In the genomic region with DNA sequence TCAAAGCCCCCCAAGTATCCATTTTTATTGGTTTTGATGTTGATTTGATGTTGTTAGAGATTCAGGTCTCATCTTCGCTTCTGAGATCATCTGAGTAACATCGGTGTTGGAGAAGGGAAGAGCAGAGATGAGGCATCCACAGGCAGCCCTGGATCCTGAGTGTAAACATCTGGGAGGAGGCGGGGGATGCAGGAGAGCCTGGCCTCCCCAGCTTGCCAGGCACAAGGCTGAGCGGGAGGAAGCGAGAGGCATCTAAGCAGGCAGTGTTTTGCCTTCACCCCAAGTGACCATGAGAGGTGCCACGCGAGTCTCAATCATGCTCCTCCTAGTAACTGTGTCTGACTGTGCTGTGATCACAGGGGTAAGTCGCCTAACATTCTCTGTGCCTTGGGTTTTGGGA, we compare ENCODE assay signal across 23 cellular contexts. TPM values are rescaled to one million over a fixed set of nuclear protein-coding genes. Genes with fewer than 3 reads are reported as not detected.
DNase-seq lines count a peak whose midpoint lies in the region; ATAC-seq and TF ChIP-seq lines count a peak whose summit lies in the region.
"Had no signal": no experiment of that assay in that cellular context is flagged by ENCODE, and none has a peak within 500 bp of the region (broad histone marks: within the 10 kb centered on the region; RNA-seq: fewer than 3 reads in every experiment).

A gene with protein sequence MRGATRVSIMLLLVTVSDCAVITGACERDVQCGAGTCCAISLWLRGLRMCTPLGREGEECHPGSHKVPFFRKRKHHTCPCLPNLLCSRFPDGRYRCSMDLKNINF (plus strand): TSS at position 222 of the 400 bp plus-strand sequence. CDS start 68 bp downstream, at position 290.

- no peaks in the 10 kb centered on the region for H3K9me3 ChIP-seq in smooth muscle cell (replicated peaks; ENCODE audit: low read depth)

- H3K27me3 ChIP-seq in GM23338 (ENCODE audit: insufficient read depth) (no peaks in the 10 kb centered on the region), mesendoderm (ENCODE audit: insufficient read depth, low read length, poor library complexity) (no peaks in the 10 kb centered on the region), smooth muscle cell (ENCODE audit: low read depth) (no peaks in the 10 kb centered on the region), H7 (ENCODE audit: control insufficient read depth, insufficient read depth, low read length) (no peaks in the 10 kb centered on the region)

- H3K9ac ChIP-seq in mesendoderm (ENCODE audit: low read length) (peak within 1 kb of the TSS; percentile 12), smooth muscle cell (ENCODE audit: low read depth) (no peak within 1 kb of the TSS)

- H3K36me3 Mint-ChIP-seq in GM23338 (ENCODE audit: low read depth) (no peaks in the 10 kb centered on the region), WTC11 (no peaks in the 10 kb centered on the region)

- no peak within 1 kb of the TSS for H4K5ac ChIP-seq in mesendoderm (ENCODE audit: low read length)

- H3K4me1 Mint-ChIP-seq in GM23338, result peaks cover 26% of the 10 kb centered on the region
- peaks cover 24% of the 10 kb centered on the region for H3K4me1 Mint-ChIP-seq in WTC11

- no peak within 1 kb of the TSS for H3K27ac ChIP-seq in GM23338 (ENCODE audit: low read depth)
- no peak within 1 kb of the TSS for H3K27ac ChIP-seq in mesendoderm (ENCODE audit: low read depth, low read length)
- H3K27ac ChIP-seq in smooth muscle cell (ENCODE audit: low read depth), result no peak within 1 kb of the TSS
- H3K27ac ChIP-seq: C4-2B, HL-60 had no signal

- H3K79me2 ChIP-seq in GM23338 (replicated peaks; ENCODE audit: insufficient read depth) (no peaks in the 10 kb centered on the region), mesendoderm (ENCODE audit: control insufficient read depth, insufficient read depth, low read length) (no peaks in the 10 kb centered on the region), smooth muscle cell (ENCODE audit: low read depth) (peaks cover 10% of the 10 kb centered on the region)

- no peaks in the 10 kb centered on the region for H3K9me2 ChIP-seq in GM23338 (ENCODE audit: insufficient read depth)

- H4K20me1 ChIP-seq in GM23338 (replicated peaks; ENCODE audit: insufficient read depth), result no peaks in the 10 kb centered on the region
- H4K20me1 ChIP-seq in smooth muscle cell (ENCODE audit: low read depth), result no peaks in the 10 kb centered on the region

- H3K4me3 ChIP-seq in GM23338, result no peak within 1 kb of the TSS
- H3K4me3 ChIP-seq in mesendoderm (ENCODE audit: low read length), result no peak within 1 kb of the TSS
- H3K4me3 ChIP-seq in smooth muscle cell, result peak within 1 kb of the TSS; percentile 22
- H3K4me3 ChIP-seq in H7 (ENCODE audit: insufficient read depth, low read depth, low read length), result no peak within 1 kb of the TSS

- peak within 1 kb of the TSS; percentile 73 for H3K56ac ChIP-seq in mesendoderm (ENCODE audit: low read length)

- peak within 1 kb of the TSS; percentile 73 for H3K23ac ChIP-seq in mesendoderm (ENCODE audit: low read length)

- no peak within 1 kb of the TSS for H2BK15ac ChIP-seq in mesendoderm (replicated peaks; ENCODE audit: low read depth)

- H3K18ac ChIP-seq in mesendoderm (ENCODE audit: low read length), result no peak within 1 kb of the TSS

- POLR2A ChIA-PET in WTC11 (lab: Charles Lee), result no interaction called here

- no peak within 1 kb of the TSS for H2BK120ac ChIP-seq in mesendoderm (ENCODE audit: low read depth, low read length)

- peaks cover 15% of the 10 kb centered on the region for H3K4me1 ChIP-seq in GM23338 (ENCODE audit: insufficient read depth)
- H3K4me1 ChIP-seq in mesendoderm (ENCODE audit: control insufficient read depth, low read depth, low read length), result peaks cover 10% of the 10 kb centered on the region
- H3K4me1 ChIP-seq in smooth muscle cell (ENCODE audit: low read depth), result no peaks in the 10 kb centered on the region

- no peak within 1 kb of the TSS for H3K4ac ChIP-seq in mesendoderm (ENCODE audit: low read depth, low read length)

- H3K27me3 Mint-ChIP-seq in GM23338 (ENCODE audit: insufficient read depth, low read depth, poor library complexity) (peaks cover 14% of the 10 kb centered on the region), WTC11 (ENCODE audit: low read depth) (no peaks in the 10 kb centered on the region)

- CTCF ChIA-PET in WTC11 (lab: Charles Lee), result interaction anchor here (0.9 to 7.7 kb wide), 4 partner anchors 9 to 243 kb away, joined by 3 to 188 read pairs (median 10); no protein-coding TSS in a partner anchor

- H3K9me3 Mint-ChIP-seq in GM23338 (no peaks in the 10 kb centered on the region), WTC11 (no peaks in the 10 kb centered on the region)
- H3K9me3 Mint-ChIP-seq: HFFc6 had no signal

- DNase-seq in GM23338 (ENCODE audit: low spot score) (no peak), WTC11 (ENCODE audit: low spot score) (no peak), mesendoderm (no peak), smooth muscle cell (lab: John Stamatoyannopoulos, UW; ENCODE audit: unreplicated experiment) (no peak), DMS153 treated with DMSO at 0.1 percent for 48 hours (lab: John Stamatoyannopoulos, UW; ENCODE audit: unreplicated experiment) (no peak), inferior parietal cortex (ENCODE audit: extremely low spot score) (no peak), H7 (no peak)
- DNase-seq in stimulated activated naive CD8-positive, alpha-beta T cell treated with anti-CD3 and anti-CD28 coated beads, Interleukin-15, Interleukin-2, amounts not matched to agents 100 U/mL and 50 U/mL, for 24 hours, result no peak
- DNase-seq: DMS53, GDM1, HFFc6, NCI-H1105, NCI-H146, NCI-H2029, NCI-H2171, NCI-H345, NCI-H524, OCI-M1, Right ventricle myocardium superior had no signal

- ATAC-seq in GM23338, result no peak
- ATAC-seq in WTC11, result no peak
- no peak for ATAC-seq in stimulated activated naive CD8-positive, alpha-beta T cell treated with anti-CD3 and anti-CD28 coated beads, Interleukin-15, Interleukin-2, amounts not matched to agents 100 U/mL and 50 U/mL, for 24 hours

- WGBS in mesendoderm (ENCODE audit: extremely low coverage, insufficient coverage, low lambda C conversion rate), result no CpG with 5 or more reads among the region's 8 CpGs
- 61% methylated on average over 8 of the region's 8 CpGs for WGBS in smooth muscle cell (ENCODE audit: low lambda C conversion rate)

- no peak within 1 kb of the TSS for H2AK5ac ChIP-seq in mesendoderm (ENCODE audit: low read length)

- no peak within 1 kb of the TSS for H3K4me3 Mint-ChIP-seq in GM23338
- no peak within 1 kb of the TSS for H3K4me3 Mint-ChIP-seq in WTC11
- H3K4me3 Mint-ChIP-seq: HFFc6 had no signal

- no peak within 1 kb of the TSS for H3K4me2 ChIP-seq in GM23338
- no peak within 1 kb of the TSS for H3K4me2 ChIP-seq in mesendoderm (ENCODE audit: low read length)
- H3K4me2 ChIP-seq in smooth muscle cell, result peak within 1 kb of the TSS; percentile 69

- H2AFZ ChIP-seq in GM23338, result peak within 1 kb of the TSS; percentile 69; the same call in 1 of the 2 replicates
- H2AFZ ChIP-seq in smooth muscle cell (ENCODE audit: low read depth), result peak within 1 kb of the TSS; percentile 59

- no peaks in the 10 kb centered on the region for H3K79me1 ChIP-seq in mesendoderm (ENCODE audit: low read length)

- H3K36me3 ChIP-seq in GM23338 (ENCODE audit: insufficient read depth) (no peaks in the 10 kb centered on the region), mesendoderm (ENCODE audit: control insufficient read depth, insufficient read depth, low read length) (no peaks in the 10 kb centered on the region), smooth muscle cell (ENCODE audit: low read depth) (no peaks in the 10 kb centered on the region), H7 (replicated peaks; ENCODE audit: control insufficient read depth, insufficient read depth, low read length) (no peaks in the 10 kb centered on the region)

- no peak within 1 kb of the TSS for H4K8ac ChIP-seq in mesendoderm (ENCODE audit: low read depth, low read length)

- H3K27ac Mint-ChIP-seq in GM23338 (peak within 1 kb of the TSS; percentile 5; the same call in 1 of the 2 replicates), WTC11 (peak within 1 kb of the TSS; percentile 14)
- H3K27ac Mint-ChIP-seq: HFFc6 had no signal

- no peaks in the 10 kb centered on the region for H3F3A ChIP-seq in GM23338 (replicated peaks; ENCODE audit: low read depth)
- H3F3A ChIP-seq in smooth muscle cell (ENCODE audit: low read depth), result no peaks in the 10 kb centered on the region

- TF ChIP-seq CTCF in GM23338 (conservative IDR thresholded peaks at IDR 0.05; ENCODE audit: low read depth in 2 of 2) (no peak), WTC11 (IDR thresholded peaks at IDR 0.05) (no peak), smooth muscle cell (IDR thresholded peaks at IDR 0.05; ENCODE audit: borderline replicate concordance, insufficient read depth, poor library complexity, severe bottlenecking) (no peak)

- H2BK5ac ChIP-seq in mesendoderm (ENCODE audit: low read length), result no peak within 1 kb of the TSS

TF ChIP-seq in WTC11, 78 proteins besides CTCF, POLR2A, EP300 and RAD21 (continues in another document):
- no peak for TF ChIP-seq TEAD4 (CRISPR knock-in tag; IDR thresholded peaks at IDR 0.05)
- no peak for TF ChIP-seq NR3C1 (CRISPR knock-in tag; conservative IDR thresholded peaks at IDR 0.05; ENCODE audit: low read depth)
- TF ChIP-seq, protein P1, sequence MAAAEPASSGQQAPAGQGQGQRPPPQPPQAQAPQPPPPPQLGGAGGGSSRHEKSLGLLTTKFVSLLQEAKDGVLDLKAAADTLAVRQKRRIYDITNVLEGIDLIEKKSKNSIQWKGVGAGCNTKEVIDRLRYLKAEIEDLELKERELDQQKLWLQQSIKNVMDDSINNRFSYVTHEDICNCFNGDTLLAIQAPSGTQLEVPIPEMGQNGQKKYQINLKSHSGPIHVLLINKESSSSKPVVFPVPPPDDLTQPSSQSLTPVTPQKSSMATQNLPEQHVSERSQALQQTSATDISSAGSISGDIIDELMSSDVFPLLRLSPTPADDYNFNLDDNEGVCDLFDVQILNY (CRISPR knock-in tag; IDR thresholded peaks at IDR 0.05), result no peak
- TF ChIP-seq CREB1 (CRISPR knock-in tag; IDR thresholded peaks at IDR 0.05), result no peak
- TF ChIP-seq, protein P2, sequence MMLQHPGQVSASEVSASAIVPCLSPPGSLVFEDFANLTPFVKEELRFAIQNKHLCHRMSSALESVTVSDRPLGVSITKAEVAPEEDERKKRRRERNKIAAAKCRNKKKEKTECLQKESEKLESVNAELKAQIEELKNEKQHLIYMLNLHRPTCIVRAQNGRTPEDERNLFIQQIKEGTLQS (CRISPR knock-in tag; conservative IDR thresholded peaks at IDR 0.05), result no peak
- no peak for TF ChIP-seq ZNF121 (CRISPR knock-in tag; IDR thresholded peaks at IDR 0.05)
- no peak for TF ChIP-seq ZNF263 (CRISPR knock-in tag; IDR thresholded peaks at IDR 0.05; ENCODE audit: low read depth)
- no peak for TF ChIP-seq ZNF423 (CRISPR knock-in tag; IDR thresholded peaks at IDR 0.05)
- no peak for TF ChIP-seq OVOL2 (CRISPR knock-in tag; IDR thresholded peaks at IDR 0.05; ENCODE audit: borderline replicate concordance)

RNA-seq across cellular contexts. Expression of the gene that starts here (rescaled TPM):
- total RNA-seq in GM23338 (2014; rRNA removed; shearing (Covaris generic)), result not detected in 2 replicates
- polyA plus RNA-seq in GM23338 (2016; fragmentation: Nextera tagmentation; extraction: Ambion mirVana) (not detected in 2 replicates), smooth muscle cell (66.2 and 69.5 TPM in 2 replicates)
- total RNA-seq in WTC11 (2021) (not detected in 3 replicates), smooth muscle cell (43.0 and 45.2 TPM in 2 replicates)
- 1.0 TPM for polyA plus RNA-seq in mesendoderm (2013, experiment 1 of 2)
- polyA plus RNA-seq in mesendoderm (2013, experiment 2 of 2), result 0.95 TPM
- not detected in 2 replicates for total RNA-seq in H7 (2014; rRNA removed; shearing (Covaris generic))
- total RNA-seq: HFFc6, HT-29, Right ventricle myocardium superior, SK-MEL-5 had no signal

Comparison
In these comparisons a context has a peak if more than half of its experiments do, and no peak if none do; other contexts are left out.
1. RNA of the gene that starts here (total RNA-seq): 43.0 to 45.2 TPM in smooth muscle cell; not detected in GM23338, not detected in WTC11 and not detected in H7; every median in the first group is over 10 times any median in the second.
2. RNA of the gene that starts here (polyA plus RNA-seq): 66.2 to 69.5 TPM in smooth muscle cell; not detected in GM23338; every median in the first group is over 10 times any median in the second.